ENCODE assay signal across 1 cellular context in genomic region chr5:119080975-119081374, GRCh38.
TF ChIP-seq lines count a peak whose summit lies in the region.

No MANE protein-coding gene starts in this region.

TF ChIP-seq in H1, 55 proteins besides CTCF, POLR2A, EP300 and RAD21:
- TF ChIP-seq CEBPB (IDR thresholded peaks at IDR 0.05; ENCODE audit: low read depth, low read length) (no peak), CHD1 (IDR thresholded peaks at IDR 0.05; ENCODE audit: low read depth, low read length) (no peak), E2F6 (IDR thresholded peaks at IDR 0.05) (no peak), GTF2F1 (IDR thresholded peaks at IDR 0.05; ENCODE audit: borderline replicate concordance, low read depth, low read length) (no peak), SIX5 (IDR thresholded peaks at IDR 0.05; ENCODE audit: low read depth, low read length) (no peak), EZH2 (IDR thresholded peaks at IDR 0.05; ENCODE audit: low read depth, low read length, severe bottlenecking) (no peak), ASH2L (IDR thresholded peaks at IDR 0.05; ENCODE audit: low read length) (no peak), SUZ12 (IDR thresholded peaks at IDR 0.05; ENCODE audit: low read length) (no peak)
TF ChIP-seq in H1: peak in this region for 0.
